ENCODE assay signal across 21 cellular contexts in genomic region chr21:18334066-18334465, GRCh38.
"Had no signal": no experiment of that assay in that cellular context is flagged by ENCODE, and none has a peak within 500 bp of the region (broad histone marks: within the 10 kb centered on the region; RNA-seq: fewer than 3 reads in every experiment).

No MANE protein-coding gene starts in this region.

- H3K27ac Mint-ChIP-seq: activated naive CD8-positive, alpha-beta T cell treated with anti-CD3 and anti-CD28 coated beads, Interleukin-2, amount 10 ng/mL, durations not matched to agents 7 days and 5 days; activated T-cell treated with anti-CD3 and anti-CD28 coated beads, Interleukin-2, amount 50 U/mL, for 24 hours; activated T-helper 17 cell treated with anti-CD3 and anti-CD28 coated beads, Interleukin-2, amount 50 U/mL, for 72 hours; memory B cell; nephron progenitor cell; stimulated activated naive B cell treated with anti-CD40 and anti-IgM and Interleukin-4, amounts not matched to agents 10 μg/mL and 1 μg/mL and 100 μg/mL, for 72 hours had no signal

- H3K4me1 ChIP-seq: gastroesophageal sphincter, heart left ventricle, right lobe of liver, transverse colon had no signal

- H3K9me3 Mint-ChIP-seq: activated T-cell treated with anti-CD3 and anti-CD28 coated beads, Interleukin-2, amount 50 U/mL, for 24 hours; activated T-helper 17 cell treated with anti-CD3 and anti-CD28 coated beads, Interleukin-2, amount 50 U/mL, for 72 hours; nephron progenitor cell; stimulated activated naive B cell treated with anti-CD40 and anti-IgM and Interleukin-4, amounts not matched to agents 10 μg/mL and 1 μg/mL and 100 μg/mL, for 72 hours had no signal

- H3K4me3 Mint-ChIP-seq: activated naive CD8-positive, alpha-beta T cell treated with anti-CD3 and anti-CD28 coated beads, Interleukin-2, amount 10 ng/mL, durations not matched to agents 7 days and 5 days; activated T-cell treated with anti-CD3 and anti-CD28 coated beads, Interleukin-2, amount 50 U/mL, for 24 hours; activated T-helper 17 cell treated with anti-CD3 and anti-CD28 coated beads, Interleukin-2, amount 50 U/mL, for 72 hours; memory B cell; nephron progenitor cell; stimulated activated naive B cell treated with anti-CD40 and anti-IgM and Interleukin-4, amounts not matched to agents 10 μg/mL and 1 μg/mL and 100 μg/mL, for 72 hours had no signal

- H3K9me3 ChIP-seq: gastroesophageal sphincter, heart left ventricle, right lobe of liver, transverse colon had no signal

- DNase-seq: activated CD4-positive, alpha-beta T cell treated with anti-CD3 and anti-CD28 coated beads for 1 hour; activated CD4-positive, alpha-beta T cell treated with anti-CD3 and anti-CD28 coated beads, Interleukin-2, amount 50 U/mL, for 1 hour; activated CD8-positive, alpha-beta memory T cell treated with anti-CD3 and anti-CD28 coated beads, Interleukin-2, amount 50 U/mL, for 4 hours; activated naive CD8-positive, alpha-beta T cell treated with anti-CD3 and anti-CD28 coated beads, Interleukin-2, amount 10 ng/mL, durations not matched to agents 7 days and 5 days; activated T-cell treated with anti-CD3 and anti-CD28 coated beads, Interleukin-2, amount 50 U/mL, for 24 hours; amniotic stem cell; heart left ventricle; islet precursor cell; left colon; nephron progenitor cell; nucleus accumbens; right lobe of liver; stimulated activated CD4-positive, alpha-beta T cell treated with anti-CD3 and anti-CD28 coated beads, Interleukin-15, amount 100 ng/mL, for 24 hours; stimulated activated CD8-positive, alpha-beta memory T cell treated with anti-CD3 and anti-CD28 coated beads, Interleukin-4, amount 100 ng/mL, for 48 hours; stimulated activated naive B cell treated with anti-CD40 and anti-IgM and Interleukin-4, amounts not matched to agents 10 μg/mL and 1 μg/mL and 100 μg/mL, for 72 hours; transverse colon had no signal

- H3K27me3 Mint-ChIP-seq: activated naive CD8-positive, alpha-beta T cell treated with anti-CD3 and anti-CD28 coated beads, Interleukin-2, amount 10 ng/mL, durations not matched to agents 7 days and 5 days; activated T-cell treated with anti-CD3 and anti-CD28 coated beads, Interleukin-2, amount 50 U/mL, for 24 hours; activated T-helper 17 cell treated with anti-CD3 and anti-CD28 coated beads, Interleukin-2, amount 50 U/mL, for 72 hours; memory B cell had no signal

- ATAC-seq: activated T-helper 17 cell treated with anti-CD3 and anti-CD28 coated beads, Interleukin-2, amount 50 U/mL, for 72 hours; gastroesophageal sphincter; heart left ventricle; left colon; right lobe of liver; stimulated activated naive B cell treated with anti-CD40 and anti-IgM and Interleukin-4, amounts not matched to agents 10 μg/mL and 1 μg/mL and 100 μg/mL, for 72 hours had no signal

- H3K27me3 ChIP-seq: gastroesophageal sphincter, heart left ventricle, right lobe of liver, transverse colon had no signal

- H3K27ac ChIP-seq: coronary artery, gastroesophageal sphincter, heart left ventricle, right lobe of liver, transverse colon had no signal

- H3K36me3 Mint-ChIP-seq: activated naive CD8-positive, alpha-beta T cell treated with anti-CD3 and anti-CD28 coated beads, Interleukin-2, amount 10 ng/mL, durations not matched to agents 7 days and 5 days; memory B cell; stimulated activated naive B cell treated with anti-CD40 and anti-IgM and Interleukin-4, amounts not matched to agents 10 μg/mL and 1 μg/mL and 100 μg/mL, for 72 hours had no signal

- H3K36me3 ChIP-seq: gastroesophageal sphincter, heart left ventricle, right lobe of liver, transverse colon had no signal

- H3K4me3 ChIP-seq: coronary artery, gastroesophageal sphincter, heart left ventricle, right lobe of liver, smooth muscle cell, transverse colon had no signal

- H3K4me1 Mint-ChIP-seq: activated naive CD8-positive, alpha-beta T cell treated with anti-CD3 and anti-CD28 coated beads, Interleukin-2, amount 10 ng/mL, durations not matched to agents 7 days and 5 days; activated T-helper 17 cell treated with anti-CD3 and anti-CD28 coated beads, Interleukin-2, amount 50 U/mL, for 72 hours; memory B cell; stimulated activated naive B cell treated with anti-CD40 and anti-IgM and Interleukin-4, amounts not matched to agents 10 μg/mL and 1 μg/mL and 100 μg/mL, for 72 hours had no signal
